1 cellular context compared by ENCODE assay signal in genomic region chr4:151248519-151248918, GRCh38.
TF ChIP-seq lines count a peak whose summit lies in the region.

No MANE protein-coding gene starts in this region.

TF ChIP-seq in HepG2, 621 proteins besides CTCF, POLR2A, EP300 and RAD21 (continued from another document):
- peak; percentile 54; the same call in 1 of the 2 replicates for TF ChIP-seq AHDC1 (CRISPR knock-in tag; IDR thresholded peaks at IDR 0.05; ENCODE audit: borderline replicate concordance)
- TF ChIP-seq MAFG (CRISPR knock-in tag; IDR thresholded peaks at IDR 0.05), result no peak
- peak; percentile 58 for TF ChIP-seq PAXIP1 (CRISPR knock-in tag; conservative IDR thresholded peaks at IDR 0.05)
